ENCODE assay signal across 8 cellular contexts in genomic region chr6:111087871-111088667, GRCh38. TPM values are rescaled to one million over a fixed set of nuclear protein-coding genes. Genes with fewer than 3 reads are reported as not detected.
DNase-seq lines count a peak whose midpoint lies in the region; ATAC-seq and TF ChIP-seq lines count a peak whose summit lies in the region.

No MANE protein-coding gene starts in this region.

- H3K27me3 Mint-ChIP-seq in progenitor cell of endocrine pancreas = peaks cover 60% of the 10 kb centered on the region

- no peak for TF ChIP-seq POLR2A in HCT116 (IDR thresholded peaks at IDR 0.05; ENCODE audit: borderline replicate concordance, extremely low read depth, insufficient read depth, insufficient read length)

- H3K4me1 Mint-ChIP-seq in progenitor cell of endocrine pancreas (ENCODE audit: low read depth) = peaks cover 18% of the 10 kb centered on the region

- CTCF ChIA-PET in HCT116 (lab: Charles Lee) = no interaction called here

- H3K4me2 ChIP-seq in HCT116 (ENCODE audit: low read length) (peak overlapping the region; percentile 95), fibroblast of lung (ENCODE audit: extremely low read depth, insufficient read depth, low read length) (peak overlapping the region; percentile 85)

- peak overlapping the region; percentile 62 for H3K9ac ChIP-seq in HCT116 (ENCODE audit: low read length)
- H3K9ac ChIP-seq in fibroblast of lung (ENCODE audit: insufficient read depth, low read length) = no peak overlapping the region

- H3K4me3 Mint-ChIP-seq in progenitor cell of endocrine pancreas (ENCODE audit: low read depth) = peak overlapping the region; percentile 79

- no peaks in the 10 kb centered on the region for H3K9me2 ChIP-seq in HCT116 (ENCODE audit: insufficient read depth)

- intact Hi-C loops in HCT116 (cut with micrococcal nuclease) = no loop called here

- RAD21 ChIA-PET in HCT116 (lab: Charles Lee; ENCODE audit: low non-redundant PET in 1 of 2, low total read pairs in 2 of 2, uncharacterized antibody in 2 of 2, unreplicated experiment in 2 of 2) = no interaction called here

- H3K27me3 ChIP-seq in HCT116 (ENCODE audit: insufficient read depth, low read length) (no peaks in the 10 kb centered on the region), fibroblast of lung (ENCODE audit: control insufficient read depth, insufficient read depth, low read length) (peaks cover 37% of the 10 kb centered on the region)

- no peaks in the 10 kb centered on the region for H3K9me3 ChIP-seq in HCT116 (ENCODE audit: control insufficient read depth in 1 of 2, insufficient read depth in 1 of 2, low read depth in 1 of 2, low read length in 2 of 2)
- H3K9me3 ChIP-seq in fibroblast of lung (ENCODE audit: control insufficient read depth, insufficient read depth, low read depth, low read length) = no peaks in the 10 kb centered on the region

- ATAC-seq in HCT116 = peak; percentile 49

- H3K36me3 Mint-ChIP-seq in progenitor cell of endocrine pancreas (ENCODE audit: insufficient read depth) = no peaks in the 10 kb centered on the region

- H3K4me3 ChIP-seq in HCT116 (replicated peaks in 1 of 2; ENCODE audit: low read depth in 1 of 2, low read length in 2 of 2) = peak overlapping the region; percentile 68 to 81
- H3K4me3 ChIP-seq in fibroblast of lung (replicated peaks in 1 of 4; ENCODE audit: control extremely low read depth in 1 of 4, insufficient read depth in 1 of 4, low read depth in 3 of 4, low read length in 4 of 4) = peak overlapping the region in 1 of 4 experiments; percentile 29

- peak; percentile 32 for DNase-seq in ELR (ENCODE audit: low read depth)
- DNase-seq in HCT116 (ENCODE audit: low read depth, low spot score) = peak; percentile 10
- peak; percentile 13 for DNase-seq in NCI-H748 treated with DMSO at 0.1 percent for 48 hours (lab: John Stamatoyannopoulos, UW)
- peak; percentile 60 for DNase-seq in activated T-cell treated with anti-CD3 and anti-CD28 coated beads for 4 hours
- peak in 1 of 2 donors; percentile 11 for DNase-seq in fibroblast of lung (ENCODE audit: low read depth in 2 of 2)
- peak; percentile 11 for DNase-seq in progenitor cell of endocrine pancreas (ENCODE audit: low spot score, unreplicated experiment)
- no peak for DNase-seq in mesenteric fat pad (ENCODE audit: low spot score)
- no peak for DNase-seq in inferior parietal cortex (ENCODE audit: extremely low spot score)

- H3K9me3 Mint-ChIP-seq in progenitor cell of endocrine pancreas (ENCODE audit: low read depth) = no peaks in the 10 kb centered on the region

- H3K79me2 ChIP-seq in HCT116 (ENCODE audit: insufficient read depth, low read length) = no peaks in the 10 kb centered on the region; the same call in 1 of the 2 replicates
- H3K79me2 ChIP-seq in fibroblast of lung (ENCODE audit: control insufficient read depth, insufficient read depth, low read length) = no peaks in the 10 kb centered on the region

- peak overlapping the region; percentile 67 for H3K27ac Mint-ChIP-seq in progenitor cell of endocrine pancreas

- H2AFZ ChIP-seq in HCT116 (ENCODE audit: low read depth, low read length, poor library complexity, severe bottlenecking) = peak overlapping the region; percentile 46
- H2AFZ ChIP-seq in fibroblast of lung (ENCODE audit: low read length) = no peak overlapping the region

- H3K4me1 ChIP-seq in HCT116 (ENCODE audit: control insufficient read depth in 1 of 2, insufficient read depth in 2 of 2, low read length in 2 of 2) (peaks cover 0 to 17% of the 10 kb centered on the region in 2 experiments; a peak in 3 of 4 replicates), fibroblast of lung (ENCODE audit: control insufficient read depth, extremely low read depth, insufficient read depth, low read length) (no peaks in the 10 kb centered on the region)

- no peak for TF ChIP-seq CTCF in HCT116 (IDR thresholded peaks at IDR 0.05 in 2 of 3, conservative IDR thresholded peaks at IDR 0.05 in 1 of 3; ENCODE audit: borderline replicate concordance in 1 of 3, insufficient read depth in 1 of 3, low read depth in 2 of 3, low read length in 2 of 3)
- no peak for TF ChIP-seq CTCF in fibroblast of lung (conservative IDR thresholded peaks at IDR 0.05 in 1 of 2, IDR thresholded peaks at IDR 0.05 in 1 of 2; ENCODE audit: low read depth in 1 of 2, low read length in 2 of 2)
- no peak for TF ChIP-seq CTCF in progenitor cell of endocrine pancreas (IDR thresholded peaks at IDR 0.05; ENCODE audit: unreplicated experiment)

- no TSS peak for BruUV-seq in HCT116 (replicated peaks; lab: Mats Ljungman, UMichigan)

- H3K27ac ChIP-seq in HCT116 (ENCODE audit: low read depth, low read length) = peak overlapping the region; percentile 45; the same call in 1 of the 2 replicates
- no peak overlapping the region for H3K27ac ChIP-seq in fibroblast of lung (ENCODE audit: insufficient read depth, low read length)

- TF ChIP-seq RAD21 in HCT116 (IDR thresholded peaks at IDR 0.05; ENCODE audit: low read depth) = no peak

- H3K36me3 ChIP-seq in HCT116 (ENCODE audit: control insufficient read depth in 1 of 2, insufficient read depth in 2 of 2, low read length in 2 of 2) (no peaks in the 10 kb centered on the region), fibroblast of lung (ENCODE audit: control insufficient read depth, insufficient read depth, low read length) (no peaks in the 10 kb centered on the region)

- POLR2A ChIA-PET in HCT116 (lab: Charles Lee) = no interaction called here

- H4K20me1 ChIP-seq in HCT116 (ENCODE audit: insufficient read depth) = no peaks in the 10 kb centered on the region
- H4K20me1 ChIP-seq in fibroblast of lung (ENCODE audit: control insufficient read depth, extremely low read depth, insufficient read depth, low read length) = no peaks in the 10 kb centered on the region

TF ChIP-seq in HCT116, 20 proteins besides CTCF, POLR2A, EP300 and RAD21:
- TF ChIP-seq ELF1 (IDR thresholded peaks at IDR 0.05; ENCODE audit: borderline replicate concordance, low read depth) = no peak
- TF ChIP-seq JUND (IDR thresholded peaks at IDR 0.05) = no peak
- peak; percentile 40; the same call in 1 of the 2 replicates for TF ChIP-seq MAX (IDR thresholded peaks at IDR 0.05)
- TF ChIP-seq ZNF274 (IDR thresholded peaks at IDR 0.05; ENCODE audit: low read depth, low read length) = no peak
- no peak for TF ChIP-seq TCF7L2 (IDR thresholded peaks at IDR 0.05; ENCODE audit: borderline replicate concordance, extremely low read depth, insufficient read depth, insufficient read length)

RNA-seq across cellular contexts. Expression of gene SLC16A10, which starts 0.8 kb away (rescaled TPM):
- total RNA-seq in HCT116 (2021; ENCODE audit: unreplicated experiment) = 8.3 TPM
- polyA plus RNA-seq in HCT116 (2012) = 1.6 and 2.7 TPM in 2 replicates
- under 0.01 TPM in 1 of 2 replicates, not detected in the other for total RNA-seq in fibroblast of lung
- not detected in 2 replicates for polyA plus RNA-seq in fibroblast of lung
- polyA plus RNA-seq in fibroblast of lung (2012) = not detected in 2 replicates
- polyA minus RNA-seq in fibroblast of lung (ENCODE audit: low replicate concordance) = not detected in 2 replicates
- total RNA-seq in progenitor cell of endocrine pancreas = 7.0 and 8.1 TPM in 2 replicates
- total RNA-seq in mesenteric fat pad = 30.3 TPM

Comparison
In these comparisons a context has a peak if more than half of its experiments do, and no peak if none do; other contexts are left out.
1. DNase-seq: peak in ELR (single experiment), HCT116 (single experiment), NCI-H748 treated with DMSO at 0.1 percent for 48 hours (single experiment), activated T-cell treated with anti-CD3 and anti-CD28 coated beads for 4 hours (single experiment) and progenitor cell of endocrine pancreas (single experiment); none in mesenteric fat pad (single experiment) and inferior parietal cortex (single experiment).